ENCODE assay signal across 8 cellular contexts in the genomic region with DNA sequence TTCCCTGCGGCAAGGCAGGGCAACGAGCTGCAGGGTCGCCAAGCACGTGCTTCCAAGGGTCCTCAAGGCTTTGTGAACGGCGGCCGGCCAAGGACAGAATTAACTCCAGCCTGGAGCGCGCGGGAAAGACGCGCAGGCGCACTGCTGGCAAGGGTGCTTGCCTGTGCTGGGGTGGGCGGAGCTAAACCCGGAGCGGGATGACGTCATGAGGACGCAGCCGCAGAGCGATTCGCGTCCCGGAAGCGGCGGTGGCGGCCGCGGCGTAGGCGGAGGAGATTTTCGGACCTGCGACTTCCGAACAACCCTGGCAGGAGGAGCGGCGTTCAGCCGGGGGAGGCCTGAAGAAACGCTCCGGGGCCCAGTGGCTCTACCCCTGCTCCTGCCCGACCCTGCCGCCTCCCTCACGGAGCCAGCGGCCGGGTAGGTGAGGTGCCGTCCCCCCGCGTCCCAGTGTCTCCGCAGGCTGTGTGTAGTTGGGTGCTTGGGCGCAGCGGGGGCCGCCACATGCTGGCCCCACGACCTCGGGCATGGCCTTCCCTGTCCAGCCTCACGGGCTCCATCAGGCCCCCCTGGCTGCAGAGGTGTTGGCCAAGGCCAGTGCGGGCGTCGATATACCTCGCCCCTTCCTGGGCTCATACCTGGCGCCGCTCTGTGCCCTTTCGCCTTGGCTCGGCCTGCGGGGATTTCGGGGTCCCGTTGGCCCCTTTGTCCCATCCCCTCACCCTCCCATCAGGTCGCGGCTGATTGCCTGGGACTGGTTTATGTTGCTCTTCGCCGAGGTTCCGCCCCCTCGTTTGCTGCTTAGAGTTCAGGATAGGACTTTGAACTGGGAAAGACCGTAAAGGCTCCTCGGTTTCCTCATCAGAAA. TPM values are rescaled to one million over a fixed set of nuclear protein-coding genes. Genes with fewer than 3 reads are reported as not detected.
DNase-seq lines count a peak whose midpoint lies in the region; ATAC-seq lines count a peak whose summit lies in the region.

A gene with protein sequence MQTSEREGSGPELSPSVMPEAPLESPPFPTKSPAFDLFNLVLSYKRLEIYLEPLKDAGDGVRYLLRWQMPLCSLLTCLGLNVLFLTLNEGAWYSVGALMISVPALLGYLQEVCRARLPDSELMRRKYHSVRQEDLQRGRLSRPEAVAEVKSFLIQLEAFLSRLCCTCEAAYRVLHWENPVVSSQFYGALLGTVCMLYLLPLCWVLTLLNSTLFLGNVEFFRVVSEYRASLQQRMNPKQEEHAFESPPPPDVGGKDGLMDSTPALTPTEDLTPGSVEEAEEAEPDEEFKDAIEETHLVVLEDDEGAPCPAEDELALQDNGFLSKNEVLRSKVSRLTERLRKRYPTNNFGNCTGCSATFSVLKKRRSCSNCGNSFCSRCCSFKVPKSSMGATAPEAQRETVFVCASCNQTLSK (plus strand): TSS at position 227 of the 868 bp plus-strand sequence. CDS start 1,350 bp downstream, outside the sequence.

- H3K27ac Mint-ChIP-seq in immature natural killer cell: peak within 1 kb of the TSS; percentile 93 to 99 (median 98)

- peak within 1 kb of the TSS; percentile 94 to 98 (median 97) for H3K4me3 Mint-ChIP-seq in immature natural killer cell

- ATAC-seq in GM18909 (IDR thresholded peaks at IDR 0.05; ENCODE audit: poor library complexity, unreplicated experiment) (peak; percentile 85), HG03159 (IDR thresholded peaks at IDR 0.05; ENCODE audit: unreplicated experiment) (peak; percentile 87)

- peak; percentile 99 for DNase-seq in AG08396 (ENCODE audit: low spot score)
- peak; percentile 83 for DNase-seq in NCI-H226
- DNase-seq in activated CD4-positive, CD25-positive, alpha-beta regulatory T cell (lab: John Stamatoyannopoulos, UW): peak; percentile 88 to 91 (median 90)
- peak; percentile 35 to 96 (median 89) for DNase-seq in caudate nucleus (lab: John Stamatoyannopoulos, UW)
- DNase-seq in immature natural killer cell: peak; percentile 97
- DNase-seq in smooth muscle cell of the brain vasculature (ENCODE audit: low read depth, low spot score): peak; percentile 88

- H3K27ac ChIP-seq in caudate nucleus (ENCODE audit: low read depth, low read length): peak within 1 kb of the TSS; percentile 69

- H3K27me3 Mint-ChIP-seq in immature natural killer cell (ENCODE audit: low read depth in 3 of 3): peaks cover 7 to 13% (median 11%) of the 10 kb centered on the region in 3 donors

- no peaks in the 10 kb centered on the region for H3K9me3 Mint-ChIP-seq in immature natural killer cell

- H3K4me1 Mint-ChIP-seq in immature natural killer cell: peaks cover 40 to 64% of the 10 kb centered on the region in 2 donors

- H3K36me3 Mint-ChIP-seq in immature natural killer cell: peaks cover 0 to 15% (median 0%) of the 10 kb centered on the region in 3 donors

RNA-seq across cellular contexts. Expression of the gene that starts here (rescaled TPM):
- 10 to 100 TPM; 20.0 to 31.8 (median 26.1) TPM for polyA plus RNA-seq in immature natural killer cell

Comparison
In these comparisons a context has a peak if more than half of its experiments do, and no peak if none do; other contexts are left out.
1. Peak in every context shown above with its lines: DNase-seq, ATAC-seq and H3K27ac ChIP-seq.